ENCODE assay signal across 31 cellular contexts in the genomic region with DNA sequence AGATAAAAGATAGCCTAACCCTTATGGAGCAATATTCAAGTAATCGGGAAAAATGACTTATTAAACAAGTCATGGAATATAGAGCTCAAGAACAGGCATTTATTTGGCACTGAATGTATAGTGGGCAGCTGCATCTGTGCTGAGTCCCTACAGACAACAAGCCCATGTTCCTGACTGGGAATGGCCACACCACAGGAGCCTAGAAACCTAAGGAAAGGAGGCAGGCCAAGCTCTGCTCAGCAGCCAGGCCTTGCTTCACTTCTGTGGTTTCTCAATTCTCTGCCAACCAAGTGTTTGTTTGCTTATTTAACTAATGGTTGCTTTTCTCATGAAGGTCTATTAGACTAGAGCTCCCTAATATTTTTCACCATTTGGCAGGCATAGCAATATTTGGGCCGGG. TPM values are rescaled to one million over a fixed set of nuclear protein-coding genes. Genes with fewer than 3 reads are reported as not detected.
A peak's percentile ranks its signal among the peaks of the same experiment; 100 is the strongest.
DNase-seq lines count a peak whose midpoint lies in the region; ATAC-seq and TF ChIP-seq lines count a peak whose summit lies in the region.
"Had no signal": no experiment of that assay in that cellular context is flagged by ENCODE, and none has a peak within 500 bp of the region (broad histone marks: within the 10 kb centered on the region; RNA-seq: fewer than 3 reads in every experiment).

No MANE protein-coding gene starts in this region.

- CTCF ChIA-PET in mammary epithelial cell (lab: Charles Lee; ENCODE audit: low non-redundant PET), result no interaction called here

- H3K4me3 Mint-ChIP-seq in brain, result peak overlapping the region in 1 of 5 experiments; percentile 26
- H3K4me3 Mint-ChIP-seq: activated CD4-positive, alpha-beta memory T cell treated with anti-CD3 and anti-CD28 coated beads, Interleukin-2, amount 10 ng/mL, durations not matched to agents 7 days and 5 days; activated naive CD4-positive, alpha-beta T cell treated with anti-CD3 and anti-CD28 coated beads, Interleukin-2, amount 50 U/mL, for 24 hours; CD4-positive, alpha-beta T cell; GM23338; naive B cell; T-helper 1 cell treated with Interleukin-12 subunit alpha and Interleukin-12 subunit beta and Interleukin-4 antibody, amounts not matched to agents 30 μg/mL and 1 μg/mL, for 36 hours had no signal

- no peaks in the 10 kb centered on the region for H3K9me3 Mint-ChIP-seq in brain
- H3K9me3 Mint-ChIP-seq: activated CD4-positive, alpha-beta memory T cell treated with anti-CD3 and anti-CD28 coated beads, Interleukin-2, amount 10 ng/mL, durations not matched to agents 7 days and 5 days; activated naive CD4-positive, alpha-beta T cell treated with anti-CD3 and anti-CD28 coated beads, Interleukin-2, amount 50 U/mL, for 24 hours; activated T-helper 2 cell treated with anti-CD3 and anti-CD28 coated beads, Interferon-gamma antibody, Interleukin-2, Interleukin-4, amounts not matched to agents 10 μg/mL and 5 μg/mL and 100 μg/mL, durations not matched to agents 14 hours and 24 hours and 36 hours; CD4-positive, alpha-beta T cell; GM23338; naive B cell; T-helper 1 cell treated with Interleukin-12 subunit alpha and Interleukin-12 subunit beta and Interleukin-4 antibody, amounts not matched to agents 30 μg/mL and 1 μg/mL, for 36 hours had no signal

- H3K36me3 Mint-ChIP-seq in brain, result peaks cover 67% of the 10 kb centered on the region

- no peak overlapping the region for H3K9ac ChIP-seq in mammary epithelial cell (ENCODE audit: insufficient read depth, low read length)
- H3K9ac ChIP-seq: SK-N-SH had no signal

- TF ChIP-seq POLR2A in breast epithelium (IDR thresholded peaks at IDR 0.05), result no peak
- no peak for TF ChIP-seq POLR2A in right lobe of liver (IDR thresholded peaks at IDR 0.05)
- TF ChIP-seq POLR2A in thyroid gland (IDR thresholded peaks at IDR 0.05), result no peak

- peak overlapping the region in 4 of 5 experiments; percentile 34 to 96 (median 84) for H3K27ac Mint-ChIP-seq in brain
- H3K27ac Mint-ChIP-seq: activated CD4-positive, alpha-beta memory T cell treated with anti-CD3 and anti-CD28 coated beads, Interleukin-2, amount 10 ng/mL, durations not matched to agents 7 days and 5 days; activated naive CD4-positive, alpha-beta T cell treated with anti-CD3 and anti-CD28 coated beads, Interleukin-2, amount 50 U/mL, for 24 hours; activated T-helper 2 cell treated with anti-CD3 and anti-CD28 coated beads, Interferon-gamma antibody, Interleukin-2, Interleukin-4, amounts not matched to agents 10 μg/mL and 5 μg/mL and 100 μg/mL, durations not matched to agents 14 hours and 24 hours and 36 hours; CD4-positive, alpha-beta T cell; GM23338 had no signal

- H3K27me3 Mint-ChIP-seq in brain, result no peaks in the 10 kb centered on the region
- H3K27me3 Mint-ChIP-seq: activated CD4-positive, alpha-beta memory T cell treated with anti-CD3 and anti-CD28 coated beads, Interleukin-2, amount 10 ng/mL, durations not matched to agents 7 days and 5 days; activated naive CD4-positive, alpha-beta T cell treated with anti-CD3 and anti-CD28 coated beads, Interleukin-2, amount 50 U/mL, for 24 hours; CD4-positive, alpha-beta T cell; naive B cell had no signal

- in situ Hi-C loops in mammary epithelial cell (cut with MboI; ENCODE audit: low sequenced_read_pairs in 2 of 2), result no loop called here

- no peak overlapping the region for H3K4me2 ChIP-seq in mammary epithelial cell (ENCODE audit: insufficient read depth, low read depth, low read length)
- H3K4me2 ChIP-seq: GM23338, SK-N-SH had no signal

- no TSS peak for BruUV-seq in mammary epithelial cell (replicated peaks; lab: Mats Ljungman, UMichigan)

- H4K20me1 ChIP-seq in mammary epithelial cell (ENCODE audit: insufficient read depth, low read length), result no peaks in the 10 kb centered on the region

- peaks cover 20% of the 10 kb centered on the region for H3K4me1 Mint-ChIP-seq in brain
- H3K4me1 Mint-ChIP-seq: GM23338 had no signal

- no peak for TF ChIP-seq CTCF in breast epithelium (IDR thresholded peaks at IDR 0.05)
- no peak for TF ChIP-seq CTCF in mammary epithelial cell (conservative IDR thresholded peaks at IDR 0.05 in 1 of 2, IDR thresholded peaks at IDR 0.05 in 1 of 2; ENCODE audit: extremely low read depth in 1 of 2, insufficient read depth in 1 of 2, low read depth in 1 of 2, low read length in 2 of 2)
- no peak for TF ChIP-seq CTCF in brain (conservative IDR thresholded peaks at IDR 0.05)
- TF ChIP-seq CTCF in right lobe of liver (IDR thresholded peaks at IDR 0.05), result no peak
- no peak for TF ChIP-seq CTCF in thyroid gland (IDR thresholded peaks at IDR 0.05)

- H3K79me2 ChIP-seq in mammary epithelial cell (ENCODE audit: insufficient read depth, low read length), result peaks cover 5% of the 10 kb centered on the region

- H3K9me3 ChIP-seq in breast epithelium (no peaks in the 10 kb centered on the region), mammary epithelial cell (replicated peaks; ENCODE audit: insufficient read depth, low read length) (no peaks in the 10 kb centered on the region), right lobe of liver (no peaks in the 10 kb centered on the region), thyroid gland (no peaks in the 10 kb centered on the region)
- H3K9me3 ChIP-seq: ascending aorta, SK-N-SH had no signal

- no peak overlapping the region for H2AFZ ChIP-seq in mammary epithelial cell (ENCODE audit: low read depth, low read length)
- H2AFZ ChIP-seq: GM23338 had no signal

- H3K36me3 ChIP-seq in breast epithelium (no peaks in the 10 kb centered on the region), mammary epithelial cell (ENCODE audit: insufficient read depth, low read length) (peaks cover 43% of the 10 kb centered on the region), right lobe of liver (peaks cover 8 to 40% (median 22%) of the 10 kb centered on the region in 4 donors), thyroid gland (peaks cover 26 to 32% of the 10 kb centered on the region in 2 donors)

- peaks cover 0 to 23% of the 10 kb centered on the region in 2 donors for H3K4me1 ChIP-seq in breast epithelium
- no peaks in the 10 kb centered on the region for H3K4me1 ChIP-seq in mammary epithelial cell (ENCODE audit: insufficient read depth, low read length)
- H3K4me1 ChIP-seq in right lobe of liver, result peaks cover 0 to 53% (median 33%) of the 10 kb centered on the region in 4 donors
- peaks cover 19 to 43% of the 10 kb centered on the region in 2 donors for H3K4me1 ChIP-seq in thyroid gland

- H3K27me3 ChIP-seq in breast epithelium (no peaks in the 10 kb centered on the region), mammary epithelial cell (ENCODE audit: insufficient read depth, low read length) (no peaks in the 10 kb centered on the region), right lobe of liver (no peaks in the 10 kb centered on the region), thyroid gland (no peaks in the 10 kb centered on the region)
- H3K27me3 ChIP-seq: ascending aorta had no signal

- ATAC-seq in right lobe of liver, result peak; percentile 37 to 73 (median 63)
- ATAC-seq in stimulated activated naive CD8-positive, alpha-beta T cell treated with anti-CD3 and anti-CD28 coated beads, Interleukin-15, Interleukin-2, amounts not matched to agents 100 U/mL and 50 U/mL, for 24 hours, result no peak
- ATAC-seq: left cardiac atrium had no signal

- DNase-seq in breast epithelium (ENCODE audit: low spot score in 2 of 2), result no peak
- DNase-seq in mammary epithelial cell, result no peak
- peak in 1 of 3 donors; percentile 57 for DNase-seq in right lobe of liver
- no peak for DNase-seq in thyroid gland
- DNase-seq in stimulated activated naive CD8-positive, alpha-beta T cell treated with anti-CD3 and anti-CD28 coated beads, Interleukin-15, Interleukin-2, amounts not matched to agents 100 U/mL and 50 U/mL, for 24 hours, result no peak
- DNase-seq in COR-L47 (lab: John Stamatoyannopoulos, UW), result no peak
- DNase-seq in NCI-H524 (lab: John Stamatoyannopoulos, UW), result no peak
- DNase-seq: activated CD4-positive, alpha-beta memory T cell treated with anti-CD3 and anti-CD28 coated beads, Interleukin-2, amount 10 ng/mL, durations not matched to agents 7 days and 5 days; activated CD4-positive, alpha-beta T cell treated with anti-CD3 and anti-CD28 coated beads for 1 hour; activated CD8-positive, alpha-beta memory T cell treated with anti-CD3 and anti-CD28 coated beads, Interleukin-2, amount 50 U/mL, for 48 hours; AML-193; CD4-positive, alpha-beta T cell; DMS 273 treated with DMSO at 0.1 percent for 48 hours; effector CD8-positive, alpha-beta T cell; foreskin fibroblast; left cardiac atrium; naive B cell; NCI-H1092 treated with DMSO at 0.1 percent for 48 hours; NCI-H1930; NCI-H2227 treated with DMSO at 0.1 percent for 48 hours; NCI-H69; occipital lobe; SK-N-SH; trophoblast cell had no signal

- intact Hi-C loops in breast epithelium (cut with DNase I; ENCODE audit: low total_unique reads), result no loop called here
- intact Hi-C loops in mammary epithelial cell (cut with micrococcal nuclease), result no loop called here
- intact Hi-C loops in right lobe of liver (cut with DNase I), result no loop called here
- intact Hi-C loops in thyroid gland (cut with DNase I), result no loop called here

- H3K27ac ChIP-seq in breast epithelium (peak overlapping the region; percentile 34 to 65), mammary epithelial cell (ENCODE audit: insufficient read depth, low read depth, low read length) (no peak overlapping the region), right lobe of liver (peak overlapping the region in 2 of 3 donors; percentile 32 to 53), thyroid gland (peak overlapping the region in 2 of 3 donors; percentile 19 to 33)
- H3K27ac ChIP-seq: ascending aorta had no signal

- H3K4me3 ChIP-seq in breast epithelium (no peak overlapping the region), mammary epithelial cell (replicated peaks in 1 of 3; ENCODE audit: insufficient read depth in 1 of 3, low read depth in 2 of 3, low read length in 3 of 3) (no peak overlapping the region), right lobe of liver (no peak overlapping the region), thyroid gland (replicated peaks in 1 of 3) (no peak overlapping the region)
- H3K4me3 ChIP-seq: ascending aorta, GM23338, skin epidermis had no signal

- dilution Hi-C loops in mammary epithelial cell (cut with HindIII; ENCODE audit: low sequenced_read_pairs), result no loop called here

- WGBS in mammary epithelial cell (ENCODE audit: low coverage, missing lambda C conversion rate), result 97% methylated on average over 2 of the region's 2 CpGs
- WGBS in right lobe of liver (ENCODE audit: insufficient coverage, low coverage, low lambda C conversion rate, missing lambda C conversion rate), result 31% methylated on average over 2 of the region's 2 CpGs
- 85 to 90% methylated on average over 2 of the region's 2 CpGs for WGBS in thyroid gland, 2 donors

RNA-seq across cellular contexts. Expression of a gene that starts 21.5 kb away (rescaled TPM):
- total RNA-seq in breast epithelium (100 to 1,000 TPM; 124 to 483 (median 280) TPM), mammary epithelial cell (100 to 1,000 TPM; 157 to 217 TPM), right lobe of liver (100 to 1,000 TPM; 119 to 301 (median 130) TPM), thyroid gland (100 to 1,000 TPM; 214 to 308 (median 256) TPM)
- polyA plus RNA-seq in mammary epithelial cell (221 TPM), brain (ENCODE audit: insufficient read depth, low read depth, low replicate concordance) (166 TPM)
- polyA minus RNA-seq in mammary epithelial cell, result 146 TPM

RNA-seq across cellular contexts. Expression of a gene that starts 50.6 kb away (rescaled TPM):
- total RNA-seq in breast epithelium, result 10 to 100 TPM; 15.7 to 22.5 (median 16.7) TPM
- total RNA-seq in mammary epithelial cell, result 10 to 100 TPM; 30.5 to 62.4 TPM
- polyA plus RNA-seq in mammary epithelial cell, result 32.3 TPM
- 38.2 TPM for polyA minus RNA-seq in mammary epithelial cell
- polyA plus RNA-seq in brain (ENCODE audit: insufficient read depth, low read depth, low replicate concordance), result 28.4 TPM
- 10 to 100 TPM in 3 of 6 experiments, 1 to 10 TPM in 3; 4.6 to 12.1 (median 8.3) TPM for total RNA-seq in right lobe of liver
- total RNA-seq in thyroid gland, result 10 to 100 TPM; 13.6 to 24.6 (median 22.4) TPM
